30 cellular contexts compared by ENCODE assay signal in genomic region chr7:33819658-33820057, GRCh38.
DNase-seq lines count a peak whose midpoint lies in the region; ATAC-seq, FAIRE-seq and TF ChIP-seq lines count a peak whose summit lies in the region.
"Had no signal": no experiment of that assay in that cellular context is flagged by ENCODE, and none has a peak within 500 bp of the region (broad histone marks: within the 10 kb centered on the region; RNA-seq: fewer than 3 reads in every experiment).

No MANE protein-coding gene starts in this region.

- ATAC-seq in HepG2 (no peak), right lobe of liver (no peak)
- ATAC-seq: A549; CD8-positive, alpha-beta T cell had no signal

- POLR2A ChIA-PET in HepG2 (lab: Yijun Ruan, JAX) (no interaction called here), HEK293 (lab: Yijun Ruan, JAX) (no interaction called here)

- TF ChIP-seq CTCF in HepG2 (CRISPR knock-in tag; IDR thresholded peaks at IDR 0.05) (no peak), right lobe of liver (IDR thresholded peaks at IDR 0.05) (no peak), HEK293 (tag by site-specific recombination; IDR thresholded peaks at IDR 0.05) (no peak)

- no peak for TF ChIP-seq RAD21 in HepG2 (CRISPR knock-in tag; IDR thresholded peaks at IDR 0.05)

- no peaks in the 10 kb centered on the region for H3K4me1 ChIP-seq in HepG2 (ENCODE audit: insufficient read depth, low read length)
- no peaks in the 10 kb centered on the region for H3K4me1 ChIP-seq in right lobe of liver
- peaks cover 9% of the 10 kb centered on the region for H3K4me1 ChIP-seq in HEK293 (ENCODE audit: control insufficient read depth, insufficient read depth, low read length)
- H3K4me1 ChIP-seq: A549, BE2C, Caco-2 had no signal

- TF ChIP-seq POLR2A in HepG2 (IDR thresholded peaks at IDR 0.05; ENCODE audit: insufficient read depth in 1 of 2, low read depth in 2 of 2, low read length in 2 of 2) (no peak), right lobe of liver (IDR thresholded peaks at IDR 0.05) (no peak)

- no peak overlapping the region for H2AFZ ChIP-seq in HepG2 (ENCODE audit: low read length)

- in situ Hi-C loops in HepG2 (cut with HindIII; ENCODE audit: extremely low pct_ligation_motif_present, low pct_unique_long_range_greater_than_20kb) = no loop called here

- TF ChIP-seq EP300 in HepG2 (IDR thresholded peaks at IDR 0.05; ENCODE audit: low read depth in 2 of 2, low read length in 2 of 2) = no peak
- no peak for TF ChIP-seq EP300 in HepG2 (CRISPR knock-in tag; IDR thresholded peaks at IDR 0.05; ENCODE audit: borderline replicate concordance)

- no peak for FAIRE-seq in HepG2 (lab: Jason Lieb, UNC)
- FAIRE-seq: A549, D721Med had no signal

- no peaks in the 10 kb centered on the region for H3K36me3 ChIP-seq in HepG2 (replicated peaks in 1 of 2; ENCODE audit: control insufficient read depth in 1 of 2, insufficient read depth in 2 of 2, low read length in 2 of 2)
- H3K36me3 ChIP-seq in right lobe of liver = no peaks in the 10 kb centered on the region
- no peaks in the 10 kb centered on the region for H3K36me3 ChIP-seq in HEK293 (ENCODE audit: control insufficient read depth in 2 of 2, insufficient read depth in 1 of 2, low read length in 2 of 2)
- H3K36me3 ChIP-seq: BE2C; BLaER1; BLaER1 treated with 17β-estradiol and CSF1 and Interleukin-3, amounts not matched to agents 10 nM and 100 nM had no signal

- no TSS peak for BruUV-seq in HepG2 (replicated peaks; lab: Mats Ljungman, UMichigan)

- no peaks in the 10 kb centered on the region for H3K79me2 ChIP-seq in HepG2 (ENCODE audit: insufficient read depth, low read length)

- H4K20me1 ChIP-seq in HepG2 (ENCODE audit: insufficient read depth, low read length) = no peaks in the 10 kb centered on the region
- H4K20me1 ChIP-seq: BLaER1; BLaER1 treated with 17β-estradiol and CSF1 and Interleukin-3, amounts not matched to agents 10 nM and 100 nM had no signal

- DNase-seq in HepG2 (ENCODE audit: low spot score) (no peak), right lobe of liver (no peak), NCI-H187 treated with DMSO at 0.1 percent for 48 hours (lab: John Stamatoyannopoulos, UW) (no peak)
- DNase-seq: 8988T; ACHN; AML-193; BE2C; C1 segment of cervical spinal cord; Caco-2; Calu3; CD4-positive, alpha-beta memory T cell; CD4-positive, alpha-beta T cell; CD4-positive, CD25-positive, alpha-beta regulatory T cell; CD8-positive, alpha-beta memory T cell; CD8-positive, alpha-beta T cell; COR-L47; DMS 273 treated with DMSO at 0.1 percent for 48 hours; DMS153; DMS53; DMS79; DMS79 treated with DMSO at 0.1 percent for 48 hours; DND-41; EL had no signal

- CTCF ChIA-PET in HepG2 (lab: Yijun Ruan, JAX; ENCODE audit: low intra/inter-chr PET ratio, low total read pairs) (no interaction called here), HEK293 (lab: Yijun Ruan, JAX) (interaction anchor here (0.6 to 1.5 kb wide), 3 partner anchors 11 to 104 kb away, joined by 3 to 6 read pairs (median 3); no protein-coding TSS in a partner anchor)

- intact Hi-C loops in HepG2 (cut with micrococcal nuclease; ENCODE audit: unreplicated experiment) (no loop called here), right lobe of liver (cut with DNase I) (no loop called here)

- H3K27ac ChIP-seq in HepG2 (ENCODE audit: extremely low read length, insufficient read depth, low read length) (no peak overlapping the region), right lobe of liver (no peak overlapping the region), HEK293 (ENCODE audit: extremely low read depth, low read depth, low read length) (no peak overlapping the region)
- H3K27ac ChIP-seq: 22Rv1; A549; BLaER1; BLaER1 treated with 17β-estradiol and CSF1 and Interleukin-3, amounts not matched to agents 10 nM and 100 nM; C4-2B had no signal

- H3K27me3 ChIP-seq in HepG2 (ENCODE audit: control insufficient read depth in 1 of 2, insufficient read depth in 2 of 2, low read length in 2 of 2) = peaks cover 0 to 3% of the 10 kb centered on the region in 2 experiments; a peak in 1 of 5 replicates
- H3K27me3 ChIP-seq in right lobe of liver = no peaks in the 10 kb centered on the region
- H3K27me3 ChIP-seq: BE2C; BLaER1; BLaER1 treated with 17β-estradiol and CSF1 and Interleukin-3, amounts not matched to agents 10 nM and 100 nM had no signal

- H3K9me3 ChIP-seq in HepG2 (ENCODE audit: low read length) = no peaks in the 10 kb centered on the region
- H3K9me3 ChIP-seq in right lobe of liver = no peaks in the 10 kb centered on the region
- H3K9me3 ChIP-seq in HEK293 (ENCODE audit: control insufficient read depth, insufficient read depth, low read depth, low read length) = no peaks in the 10 kb centered on the region
- H3K9me3 ChIP-seq: A549, BE2C, Caco-2 had no signal

- H3K9ac ChIP-seq in HepG2 (ENCODE audit: insufficient read depth, low read depth, low read length) = no peak overlapping the region
- H3K9ac ChIP-seq: BLaER1; BLaER1 treated with 17β-estradiol and CSF1 and Interleukin-3, amounts not matched to agents 10 nM and 100 nM had no signal

- no peak overlapping the region for H3K4me3 ChIP-seq in HepG2 (replicated peaks in 1 of 3; ENCODE audit: insufficient read depth in 1 of 3, low read depth in 2 of 3, low read length in 3 of 3)
- H3K4me3 ChIP-seq in right lobe of liver = no peak overlapping the region
- no peak overlapping the region for H3K4me3 ChIP-seq in HEK293 (ENCODE audit: low read depth, low read length)
- H3K4me3 ChIP-seq: A549; BLaER1; BLaER1 treated with 17β-estradiol and CSF1 and Interleukin-3, amounts not matched to agents 10 nM and 100 nM had no signal

- H3K4me2 ChIP-seq in HepG2 (ENCODE audit: low read depth, low read length) = no peak overlapping the region
- H3K4me2 ChIP-seq: A549; BLaER1; BLaER1 treated with 17β-estradiol and CSF1 and Interleukin-3, amounts not matched to agents 10 nM and 100 nM had no signal

TF ChIP-seq in HepG2, 621 proteins besides CTCF, POLR2A, EP300 and RAD21:
- TF ChIP-seq NPAS2 (CRISPR knock-in tag; IDR thresholded peaks at IDR 0.05; ENCODE audit: borderline replicate concordance) (no peak), ZNF256 (CRISPR knock-in tag; conservative IDR thresholded peaks at IDR 0.05) (0 out of 2 replicates have a peak, but pooled peaks have one; percentile 66)

TF ChIP-seq in HEK293, 187 proteins besides CTCF, POLR2A, EP300 and RAD21:
- no peak for TF ChIP-seq ZNF423 (tag by site-specific recombination; IDR thresholded peaks at IDR 0.05)
- peak; percentile 76 for TF ChIP-seq SETDB1 (IDR thresholded peaks at IDR 0.05; ENCODE audit: insufficient read length, low read length)

Comparison
In these comparisons a context has a peak if more than half of its experiments do, and no peak if none do; other contexts are left out.
1. Of the 63 proteins assayed by ChIP-seq in both HepG2 and HEK293: peak only in HepG2: none; only in HEK293: SETDB1; in both: none; in neither: 62.